ENCODE assay signal across 9 cellular contexts in genomic region chr1:197144570-197145325, GRCh38. TPM values are rescaled to one million over a fixed set of nuclear protein-coding genes. Genes with fewer than 3 reads are reported as not detected.
DNase-seq lines count a peak whose midpoint lies in the region; ATAC-seq and TF ChIP-seq lines count a peak whose summit lies in the region.
"Had no signal": no experiment of that assay in that cellular context is flagged by ENCODE, and none has a peak within 500 bp of the region (broad histone marks: within the 10 kb centered on the region; RNA-seq: fewer than 3 reads in every experiment).

No MANE protein-coding gene starts in this region.

- H3K9me3 ChIP-seq in colonic mucosa: no peaks in the 10 kb centered on the region

- H3K4me3 ChIP-seq in NB4 (ENCODE audit: low read depth, low read length) (peak overlapping the region; percentile 89), brain microvascular endothelial cell (ENCODE audit: low read depth, low read length) (peak overlapping the region; percentile 89), colonic mucosa (no peak overlapping the region)

- TF ChIP-seq CTCF in NB4 (IDR thresholded peaks at IDR 0.05; ENCODE audit: low read depth, low read length) (no peak), brain microvascular endothelial cell (IDR thresholded peaks at IDR 0.05; ENCODE audit: low read depth, low read length, missing control alignments) (no peak), neural crest cell (conservative IDR thresholded peaks at IDR 0.05) (no peak), colonic mucosa (IDR thresholded peaks at IDR 0.05) (no peak)

- H3K4me1 ChIP-seq in colonic mucosa: no peaks in the 10 kb centered on the region

- DNase-seq in DMS79 treated with DMSO at 0.1 percent for 48 hours (lab: John Stamatoyannopoulos, UW): peak; percentile 30
- DNase-seq in DMS79 (lab: John Stamatoyannopoulos, UW): no peak
- peak; percentile 8 for DNase-seq in NB4 (ENCODE audit: low read depth)
- peak; percentile 46 for DNase-seq in brain microvascular endothelial cell
- DNase-seq in neural crest cell (ENCODE audit: low read depth, low spot score): no peak
- DNase-seq in SKM-1 treated with dmso at 0.1 percent for 144 hours (lab: John Stamatoyannopoulos, UW; ENCODE audit: unreplicated experiment): no peak
- DNase-seq in colonic mucosa: no peak
- DNase-seq: effector CD8-positive, alpha-beta T cell had no signal

- H3K4me1 Mint-ChIP-seq in neural crest cell: peaks cover 43% of the 10 kb centered on the region

- H3K4me3 Mint-ChIP-seq in neural crest cell: peak overlapping the region; percentile 94

- H3K9me3 Mint-ChIP-seq in neural crest cell: no peaks in the 10 kb centered on the region

- no peak for TF ChIP-seq POLR2A in NB4 (IDR thresholded peaks at IDR 0.05; ENCODE audit: extremely low read depth, insufficient read length)

- peaks cover 16% of the 10 kb centered on the region for H3K36me3 Mint-ChIP-seq in neural crest cell (ENCODE audit: low read depth)

- no peaks in the 10 kb centered on the region for H3K27me3 Mint-ChIP-seq in neural crest cell (ENCODE audit: low read depth)

- in situ Hi-C loops in brain microvascular endothelial cell (cut with HindIII; ENCODE audit: low pct_ligation_motif_present, low sequenced_read_pairs): no loop called here

- no peak for ATAC-seq in HG02884 (IDR thresholded peaks at IDR 0.05; ENCODE audit: unreplicated experiment)

- intact Hi-C loops in colonic mucosa (cut with DNase I): no loop called here

- H3K9ac ChIP-seq in colonic mucosa (ENCODE audit: low read depth in 2 of 2, low read length in 2 of 2): no peak overlapping the region

- H3K27ac ChIP-seq in brain microvascular endothelial cell: no peak overlapping the region
- H3K27ac ChIP-seq in colonic mucosa: no peak overlapping the region

- H3K27me3 ChIP-seq in brain microvascular endothelial cell (replicated peaks) (no peaks in the 10 kb centered on the region), colonic mucosa (no peaks in the 10 kb centered on the region)

- no peaks in the 10 kb centered on the region for H3K36me3 ChIP-seq in brain microvascular endothelial cell (replicated peaks)
- H3K36me3 ChIP-seq in colonic mucosa: no peaks in the 10 kb centered on the region

- no peak overlapping the region for H3K27ac Mint-ChIP-seq in neural crest cell (ENCODE audit: unreplicated experiment)

RNA-seq across cellular contexts. Expression of gene ASPM, which starts 1.7 kb away (rescaled TPM):
- total RNA-seq in neural crest cell (53.3 and 57.6 TPM in 2 replicates), colonic mucosa (10 to 100 TPM in 1 of 2 donors, 1 to 10 TPM in 1; 9.1 to 20.1 TPM)

RNA-seq across cellular contexts. Expression of gene ZBTB41, which starts 56.3 kb away (rescaled TPM):
- total RNA-seq in neural crest cell (12.3 and 13.0 TPM in 2 replicates), colonic mucosa (10 to 100 TPM in 1 of 2 donors, 1 to 10 TPM in 1; 8.3 to 15.0 TPM)

Comparison
In these comparisons a context has a peak if more than half of its experiments do, and no peak if none do; other contexts are left out.
1. DNase-seq: peak in DMS79 treated with DMSO at 0.1 percent for 48 hours (single experiment), NB4 (single experiment) and brain microvascular endothelial cell (single experiment); none in DMS79 (single experiment), neural crest cell (single experiment), SKM-1 treated with dmso at 0.1 percent for 144 hours (single experiment) and colonic mucosa (single experiment).